Comparison of ENCODE assay signal across 27 cellular contexts in the genomic region with DNA sequence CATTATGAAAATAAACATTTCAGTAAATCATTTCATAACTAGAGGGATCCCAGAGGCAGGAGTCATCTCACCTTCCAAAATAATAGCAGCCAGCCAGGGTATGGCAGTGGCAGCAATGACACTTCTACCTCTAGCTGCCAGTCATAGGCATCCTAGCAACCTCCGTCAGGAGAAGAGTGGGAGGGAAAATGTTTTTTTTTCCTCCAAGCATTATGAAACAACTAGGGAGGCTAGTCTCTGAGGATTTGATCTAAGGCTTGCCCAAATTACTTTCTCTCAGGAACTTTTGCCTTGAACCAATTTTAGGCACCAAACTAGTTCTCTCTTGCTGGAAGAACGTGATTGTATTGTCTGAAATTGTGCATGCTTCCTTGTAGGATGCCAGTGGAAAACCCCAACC.
DNase-seq lines count a peak whose midpoint lies in the region; ATAC-seq and TF ChIP-seq lines count a peak whose summit lies in the region.
"Had no signal": no experiment of that assay in that cellular context is flagged by ENCODE, and none has a peak within 500 bp of the region (broad histone marks: within the 10 kb centered on the region; RNA-seq: fewer than 3 reads in every experiment).

No MANE protein-coding gene starts in this region.

- H3K27ac ChIP-seq in aorta (ENCODE audit: low read depth in 1 of 2, low read length in 2 of 2), result no peak overlapping the region
- H3K27ac ChIP-seq: cardiac muscle cell, colonic mucosa, gastrocnemius medialis, HL-60, KMS-11, lower lobe of right lung, neutrophil, thoracic aorta had no signal

- H3K27ac Mint-ChIP-seq in MCF 10A (ENCODE audit: low read depth, unreplicated experiment), result no peak overlapping the region
- H3K27ac Mint-ChIP-seq: activated naive CD4-positive, alpha-beta T cell treated with anti-CD3 and anti-CD28 coated beads, Interleukin-2, amount 50 U/mL, for 72 hours; naive thymus-derived CD4-positive, alpha-beta T cell had no signal

- H3K4me1 ChIP-seq in aorta (ENCODE audit: control insufficient read depth in 1 of 2, insufficient read depth in 2 of 2, low read length in 2 of 2), result no peaks in the 10 kb centered on the region
- H3K4me1 ChIP-seq: gastrocnemius medialis had no signal

- H3K27me3 Mint-ChIP-seq in MCF 10A (ENCODE audit: insufficient read depth, unreplicated experiment), result no peaks in the 10 kb centered on the region

- H3K9me3 ChIP-seq in aorta (ENCODE audit: control insufficient read depth, low read length), result no peaks in the 10 kb centered on the region
- H3K9me3 ChIP-seq: colonic mucosa, gastrocnemius medialis, lower lobe of right lung, neutrophil, thoracic aorta had no signal

- TF ChIP-seq CTCF in MCF 10A (IDR thresholded peaks at IDR 0.05; ENCODE audit: unreplicated experiment) (no peak), fibroblast of villous mesenchyme (IDR thresholded peaks at IDR 0.05; ENCODE audit: insufficient read depth, low read depth, low read length) (no peak)

- H3K4me3 ChIP-seq in fibroblast of villous mesenchyme (ENCODE audit: low read depth, low read length) (no peak overlapping the region), aorta (ENCODE audit: low read length in 2 of 2) (no peak overlapping the region)
- H3K4me3 ChIP-seq: cardiac muscle cell, colonic mucosa, gastrocnemius medialis, lower lobe of right lung, thoracic aorta had no signal

- no peaks in the 10 kb centered on the region for H3K36me3 ChIP-seq in aorta (ENCODE audit: control insufficient read depth in 1 of 2, insufficient read depth in 2 of 2, low read length in 1 of 2)
- H3K36me3 ChIP-seq: cardiac muscle cell, colonic mucosa, gastrocnemius medialis, lower lobe of right lung, neutrophil, thoracic aorta had no signal

- CTCF ChIA-PET in MCF 10A (lab: Yijun Ruan, JAX), result interaction anchor here (0.5 to 0.6 kb wide), 2 partner anchors 11 to 24 kb away, joined by 3 to 4 read pairs; no protein-coding TSS in a partner anchor

- H3K9me3 Mint-ChIP-seq in MCF 10A (ENCODE audit: unreplicated experiment), result peaks cover 5% of the 10 kb centered on the region

- BruUV-seq in MCF 10A (replicated peaks; lab: Mats Ljungman, UMichigan), result no TSS peak

- H3K4me1 Mint-ChIP-seq in MCF 10A (ENCODE audit: insufficient read depth, unreplicated experiment), result peaks cover 22% of the 10 kb centered on the region

- 9 to 15% methylated on average over 2 of the region's 2 CpGs for WGBS in aorta, 2 donors

- no peak overlapping the region for H3K4me3 Mint-ChIP-seq in MCF 10A (ENCODE audit: unreplicated experiment)
- H3K4me3 Mint-ChIP-seq: naive thymus-derived CD4-positive, alpha-beta T cell had no signal

- peak; percentile 33 for ATAC-seq in aorta (ENCODE audit: low FRiP score)
- ATAC-seq in GM18505 (IDR thresholded peaks at IDR 0.05; ENCODE audit: unreplicated experiment), result no peak
- ATAC-seq in GM21717 (IDR thresholded peaks at IDR 0.05; ENCODE audit: unreplicated experiment), result no peak
- ATAC-seq: activated naive CD4-positive, alpha-beta T cell treated with anti-CD3 and anti-CD28 coated beads, Interleukin-2, amount 50 U/mL, for 72 hours; gastrocnemius medialis; lower lobe of right lung; naive thymus-derived CD4-positive, alpha-beta T cell; stimulated activated naive CD8-positive, alpha-beta T cell treated with anti-CD3 and anti-CD28 coated beads, Interleukin-15, Interleukin-2, amounts not matched to agents 100 U/mL and 50 U/mL, for 24 hours had no signal

- intact Hi-C loops in MCF 10A (cut with micrococcal nuclease), result no loop called here
- intact Hi-C loops in aorta (cut with DNase I), result no loop called here

- DNase-seq in OCI-M1 (lab: John Stamatoyannopoulos, UW) (peak; percentile 18), MCF 10A (ENCODE audit: unreplicated experiment) (peak; percentile 58), fibroblast of villous mesenchyme (ENCODE audit: low read depth) (peak; percentile 32), aorta (no peak)
- no peak for DNase-seq in activated CD4-positive, CD25-positive, alpha-beta regulatory T cell treated with anti-CD3 and anti-CD28 coated beads, Interleukin-2, amount 50 U/mL, for 72 hours
- DNase-seq: activated CD4-positive, alpha-beta T cell treated with anti-CD3 and anti-CD28 coated beads for 4 hours; C1 segment of cervical spinal cord; colonic mucosa; DMS153; effector CD4-positive, alpha-beta T cell; gastrocnemius medialis; kidney glomerular epithelial cell; lower lobe of right lung; naive thymus-derived CD4-positive, alpha-beta T cell; NCI-H1417; NCI-H2029 treated with DMSO at 0.1 percent for 48 hours; NCI-H226; NCI-H526 treated with DMSO at 0.1 percent for 48 hours; stimulated activated naive CD8-positive, alpha-beta T cell treated with anti-CD3 and anti-CD28 coated beads, Interleukin-15, Interleukin-2, amounts not matched to agents 100 U/mL and 50 U/mL, for 24 hours had no signal

- H3K36me3 Mint-ChIP-seq in MCF 10A (ENCODE audit: insufficient read depth, unreplicated experiment), result no peaks in the 10 kb centered on the region

- H3K27me3 ChIP-seq in aorta (ENCODE audit: control insufficient read depth in 1 of 2, insufficient read depth in 2 of 2, low read length in 1 of 2), result no peaks in the 10 kb centered on the region
- H3K27me3 ChIP-seq: cardiac muscle cell, colonic mucosa, gastrocnemius medialis had no signal

- no peak for TF ChIP-seq POLR2A in GM18505 (IDR thresholded peaks at IDR 0.05; ENCODE audit: borderline replicate concordance, extremely low read depth, insufficient read depth, insufficient read length)

- POLR2A ChIA-PET in MCF 10A (lab: Yijun Ruan, JAX), result interaction anchor here (1.2 to 3.7 kb wide), 2 partner anchors 9 to 15 kb away, joined by 3 to 33 read pairs; no protein-coding TSS in a partner anchor

Comparison
In these comparisons a context has a peak if more than half of its experiments do, and no peak if none do; other contexts are left out.
1. DNase-seq: peak in OCI-M1 (single experiment), MCF 10A (single experiment) and fibroblast of villous mesenchyme (single experiment); none in aorta (0 of 2) and activated CD4-positive, CD25-positive, alpha-beta regulatory T cell treated with anti-CD3 and anti-CD28 coated beads, Interleukin-2, amount 50 U/mL, for 72 hours (single experiment).